Comparison of ENCODE assay signal across 8 cellular contexts in the genomic region with DNA sequence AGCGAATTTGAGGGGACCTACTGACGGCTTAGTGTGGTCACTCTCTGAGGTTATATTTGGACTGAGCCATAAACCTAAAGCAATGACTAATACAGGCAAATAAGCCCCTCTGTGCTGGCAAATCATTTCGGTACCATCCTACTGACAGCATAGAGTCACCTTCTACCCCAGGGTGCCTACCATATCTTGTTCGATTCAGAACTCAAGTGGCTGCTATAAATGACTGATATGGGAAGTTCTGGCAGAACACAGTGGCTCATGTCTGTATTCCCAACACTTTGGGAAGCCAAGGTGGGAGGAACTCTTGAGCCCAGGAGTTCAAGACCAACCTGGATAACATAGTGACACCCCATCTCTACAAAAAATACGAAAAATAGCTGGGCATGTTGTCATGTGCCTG.
"Had no signal": no experiment of that assay in that cellular context is flagged by ENCODE, and none has a peak within 500 bp of the region (broad histone marks: within the 10 kb centered on the region; RNA-seq: fewer than 3 reads in every experiment).

No MANE protein-coding gene starts in this region.

- DNase-seq: GM23248, GOT3, H7, HFFc6 had no signal

- H3K9ac ChIP-seq: GM23248 had no signal

- H3K36me3 Mint-ChIP-seq: IgD-negative memory B cell had no signal

- H3K9me3 Mint-ChIP-seq: HFFc6, IgD-negative memory B cell had no signal

- H3K27ac Mint-ChIP-seq: HFFc6, IgD-negative memory B cell had no signal

- H3K36me3 ChIP-seq: HAP-1 had no signal

- H3K27ac ChIP-seq: GM23248, HL-60 had no signal

- H3K4me3 ChIP-seq: GM23248, HAP-1 had no signal

- H3K4me1 ChIP-seq: HAP-1 had no signal

- H2AFZ ChIP-seq: GM23248 had no signal

- FAIRE-seq: HepG2 had no signal

- H3K4me3 Mint-ChIP-seq: HFFc6 had no signal

- H3K9me3 ChIP-seq: HAP-1 had no signal
